Comparison of ENCODE assay signal across 8 cellular contexts in genomic region chr11:64917663-64917995, GRCh38. TPM values are rescaled to one million over a fixed set of nuclear protein-coding genes. Genes with fewer than 3 reads are reported as not detected.
DNase-seq lines count a peak whose midpoint lies in the region; ATAC-seq and TF ChIP-seq lines count a peak whose summit lies in the region.

No MANE protein-coding gene starts in this region.

- DNase-seq in AG04450 (ENCODE audit: low read depth, low spot score) (no peak), colonic mucosa (no peak), AML-193 (lab: John Stamatoyannopoulos, UW) (no peak), DMS53 treated with DMSO at 0.1 percent for 48 hours (lab: John Stamatoyannopoulos, UW; ENCODE audit: unreplicated experiment) (no peak)
- DNase-seq in naive thymus-derived CD8-positive, alpha-beta T cell: no peak

- no peak for TF ChIP-seq POLR2A in GM18505 (IDR thresholded peaks at IDR 0.05; ENCODE audit: borderline replicate concordance, extremely low read depth, insufficient read depth, insufficient read length)

- POLR2A ChIA-PET in AG04450 (lab: Yijun Ruan, JAX): interaction anchor here (0.5 to 0.9 kb wide), 2 partner anchors 25 to 200 kb away, joined by 3 to 4 read pairs; partner anchors contain the start of gene ZNHIT2
- POLR2A ChIA-PET in naive thymus-derived CD8-positive, alpha-beta T cell (lab: Charles Lee): interaction anchor here (1.1 to 1.3 kb wide), 2 partner anchors 54 to 140 kb away, joined by 3 to 4 read pairs; partner anchors contain the start of gene MAJIN

- H3K9me3 Mint-ChIP-seq in naive thymus-derived CD8-positive, alpha-beta T cell: no peaks in the 10 kb centered on the region

- CTCF ChIA-PET in AG04450 (lab: Charles Lee): interaction anchor here (1.1 kb wide), 1 partner anchor 27 kb away, joined by 3 read pairs; no protein-coding TSS in a partner anchor

- peak overlapping the region; percentile 92 to 98 (median 96) for H3K27ac Mint-ChIP-seq in naive thymus-derived CD8-positive, alpha-beta T cell

- no peak for ATAC-seq in naive thymus-derived CD8-positive, alpha-beta T cell
- no peak for ATAC-seq in GM21367 (IDR thresholded peaks at IDR 0.05; ENCODE audit: unreplicated experiment)
- no peak for ATAC-seq in GM18505 (IDR thresholded peaks at IDR 0.05; ENCODE audit: unreplicated experiment)

- peak overlapping the region; percentile 58 to 99 for H3K9ac ChIP-seq in colonic mucosa (ENCODE audit: low read depth in 2 of 2, low read length in 2 of 2)

- H3K36me3 ChIP-seq in KOPT-K1 (ENCODE audit: insufficient read depth, low read length): peaks cover 14% of the 10 kb centered on the region
- H3K36me3 ChIP-seq in colonic mucosa: peaks cover 4% of the 10 kb centered on the region

- no peak for TF ChIP-seq CTCF in AG04450 (IDR thresholded peaks at IDR 0.05; ENCODE audit: low read depth, low read length)
- TF ChIP-seq CTCF in colonic mucosa (IDR thresholded peaks at IDR 0.05): no peak

- H3K36me3 Mint-ChIP-seq in naive thymus-derived CD8-positive, alpha-beta T cell: peaks cover 0 to 11% (median under 1%) of the 10 kb centered on the region in 3 donors

- peak overlapping the region; percentile 86 to 97 (median 90) for H3K4me3 Mint-ChIP-seq in naive thymus-derived CD8-positive, alpha-beta T cell

- no peaks in the 10 kb centered on the region for H3K27me3 ChIP-seq in AG04450 (ENCODE audit: control insufficient read depth, insufficient read depth, low read length)
- H3K27me3 ChIP-seq in colonic mucosa: no peaks in the 10 kb centered on the region

- no peaks in the 10 kb centered on the region; the same call in 1 of the 2 replicates for H3K9me3 ChIP-seq in AG04450 (ENCODE audit: control insufficient read depth, insufficient read depth, low read length)
- H3K9me3 ChIP-seq in KOPT-K1 (ENCODE audit: insufficient read depth, low read length, poor library complexity, severe bottlenecking): no peaks in the 10 kb centered on the region
- no peaks in the 10 kb centered on the region for H3K9me3 ChIP-seq in colonic mucosa

- H3K4me3 ChIP-seq in AG04450 (ENCODE audit: low read depth, low read length): peak overlapping the region; percentile 61
- peak overlapping the region; percentile 70 for H3K4me3 ChIP-seq in colonic mucosa

- peaks cover 5% of the 10 kb centered on the region for H3K4me1 ChIP-seq in colonic mucosa

- intact Hi-C loops in colonic mucosa (cut with DNase I): no loop called here

- H3K27ac ChIP-seq in AG04450 (ENCODE audit: low read depth, low read length): peak overlapping the region; percentile 81
- peak overlapping the region; percentile 51 for H3K27ac ChIP-seq in KOPT-K1 (ENCODE audit: low read depth, low read length, poor library complexity, severe bottlenecking)
- peak overlapping the region; percentile 52 for H3K27ac ChIP-seq in colonic mucosa

- H3K4me1 Mint-ChIP-seq in naive thymus-derived CD8-positive, alpha-beta T cell: peaks cover 15 to 36% (median 26%) of the 10 kb centered on the region in 4 donors

- no peaks in the 10 kb centered on the region for H3K27me3 Mint-ChIP-seq in naive thymus-derived CD8-positive, alpha-beta T cell

RNA-seq across cellular contexts. Expression of gene ATG2A, which starts 0.6 kb away (rescaled TPM):
- polyA plus RNA-seq in AG04450 (2011; rRNA removed): 3.7 and 5.1 TPM in 2 replicates
- polyA minus RNA-seq in AG04450 (2011; rRNA and poly(A)+ RNA removed): 6.6 and 9.0 TPM in 2 replicates
- total RNA-seq in colonic mucosa: 10 to 100 TPM; 30.6 to 32.8 TPM
- 10 to 100 TPM; 39.5 to 41.4 TPM for total RNA-seq in naive thymus-derived CD8-positive, alpha-beta T cell
- polyA plus RNA-seq in naive thymus-derived CD8-positive, alpha-beta T cell: 1 to 10 TPM; 3.4 to 4.2 (median 3.6) TPM

RNA-seq across cellular contexts. Expression of gene PPP2R5B, which starts 6.9 kb away (rescaled TPM):
- 11.2 and 16.6 TPM in 2 replicates for polyA plus RNA-seq in AG04450 (2011; rRNA removed)
- 7.7 and 12.2 TPM in 2 replicates for polyA minus RNA-seq in AG04450 (2011; rRNA and poly(A)+ RNA removed)
- total RNA-seq in colonic mucosa: 10 to 100 TPM; 18.6 to 36.1 TPM
- 10 to 100 TPM; 13.4 to 16.0 TPM for total RNA-seq in naive thymus-derived CD8-positive, alpha-beta T cell
- 1 to 10 TPM; 4.7 to 6.6 (median 5.3) TPM for polyA plus RNA-seq in naive thymus-derived CD8-positive, alpha-beta T cell

RNA-seq across cellular contexts. Expression of gene GPHA2, which starts 18.1 kb away (rescaled TPM):
- polyA plus RNA-seq in AG04450 (2011; rRNA removed): not detected in 2 replicates
- polyA minus RNA-seq in AG04450 (2011; rRNA and poly(A)+ RNA removed): not detected in 2 replicates
- not detected for total RNA-seq in colonic mucosa
- total RNA-seq in naive thymus-derived CD8-positive, alpha-beta T cell: under 1 TPM; 0.55 to 0.69 TPM
- not detected for polyA plus RNA-seq in naive thymus-derived CD8-positive, alpha-beta T cell

RNA-seq across cellular contexts. Expression of gene EHD1, which starts 39.2 kb away (rescaled TPM):
- 56.1 and 77.7 TPM in 2 replicates for polyA plus RNA-seq in AG04450 (2011; rRNA removed)
- 98.0 and 147 TPM in 2 replicates for polyA minus RNA-seq in AG04450 (2011; rRNA and poly(A)+ RNA removed)
- total RNA-seq in colonic mucosa: 10 to 100 TPM; 66.5 to 72.3 TPM
- total RNA-seq in naive thymus-derived CD8-positive, alpha-beta T cell: 100 to 1,000 TPM; 217 to 226 TPM
- 100 to 1,000 TPM; 137 to 164 (median 154) TPM for polyA plus RNA-seq in naive thymus-derived CD8-positive, alpha-beta T cell

RNA-seq across cellular contexts. Expression of gene MAJIN, which starts 54.3 kb away (rescaled TPM):
- polyA plus RNA-seq in AG04450 (2011; rRNA removed): not detected in 2 replicates
- polyA minus RNA-seq in AG04450 (2011; rRNA and poly(A)+ RNA removed): 0.09 TPM in 1 of 2 replicates, not detected in the other
- total RNA-seq in colonic mucosa: not detected
- 1 to 10 TPM; 1.9 to 2.4 TPM for total RNA-seq in naive thymus-derived CD8-positive, alpha-beta T cell
- under 1 TPM in 2 of 3 donors, not detected in 1; 0.48 to 0.84 TPM for polyA plus RNA-seq in naive thymus-derived CD8-positive, alpha-beta T cell
